In genomic region chr5:128627939-128628338, GRCh38 we compare ENCODE assay signal across 2 cellular contexts.
TF ChIP-seq lines count a peak whose summit lies in the region.

No MANE protein-coding gene starts in this region.

TF ChIP-seq in A549, 52 proteins besides CTCF, POLR2A, EP300 and RAD21:
- TF ChIP-seq HMGXB4 (CRISPR knock-in tag; IDR thresholded peaks at IDR 0.05; ENCODE audit: borderline replicate concordance) (no peak), MYC (IDR thresholded peaks at IDR 0.05; ENCODE audit: borderline replicate concordance, low read length) (no peak), ZFP36 (IDR thresholded peaks at IDR 0.05; ENCODE audit: borderline replicate concordance, partially characterized antibody) (no peak), TP53 (CRISPR knock-in tag; IDR thresholded peaks at IDR 0.05) (no peak), PHF8 (IDR thresholded peaks at IDR 0.05; ENCODE audit: borderline replicate concordance, low read depth) (no peak), RFX5 (IDR thresholded peaks at IDR 0.05) (no peak), MAFK (IDR thresholded peaks at IDR 0.05; ENCODE audit: partially characterized antibody) (peak; percentile 75)

TF ChIP-seq in K562, 482 proteins besides CTCF, POLR2A, EP300 and RAD21 (continued from another document):
- TF ChIP-seq ATF6 (CRISPR knock-in tag; IDR thresholded peaks at IDR 0.05): no peak
- no peak for TF ChIP-seq POU5F1 (IDR thresholded peaks at IDR 0.05; ENCODE audit: borderline replicate concordance, low read depth, low read length, partially characterized antibody)
- TF ChIP-seq ZNF316 (IDR thresholded peaks at IDR 0.05): peak; percentile 16; the same call in 1 of the 2 replicates
- peak; percentile 20; the same call in 1 of the 2 replicates for TF ChIP-seq MAFF (IDR thresholded peaks at IDR 0.05; ENCODE audit: low read length)
